ENCODE assay signal across 29 cellular contexts in the genomic region with DNA sequence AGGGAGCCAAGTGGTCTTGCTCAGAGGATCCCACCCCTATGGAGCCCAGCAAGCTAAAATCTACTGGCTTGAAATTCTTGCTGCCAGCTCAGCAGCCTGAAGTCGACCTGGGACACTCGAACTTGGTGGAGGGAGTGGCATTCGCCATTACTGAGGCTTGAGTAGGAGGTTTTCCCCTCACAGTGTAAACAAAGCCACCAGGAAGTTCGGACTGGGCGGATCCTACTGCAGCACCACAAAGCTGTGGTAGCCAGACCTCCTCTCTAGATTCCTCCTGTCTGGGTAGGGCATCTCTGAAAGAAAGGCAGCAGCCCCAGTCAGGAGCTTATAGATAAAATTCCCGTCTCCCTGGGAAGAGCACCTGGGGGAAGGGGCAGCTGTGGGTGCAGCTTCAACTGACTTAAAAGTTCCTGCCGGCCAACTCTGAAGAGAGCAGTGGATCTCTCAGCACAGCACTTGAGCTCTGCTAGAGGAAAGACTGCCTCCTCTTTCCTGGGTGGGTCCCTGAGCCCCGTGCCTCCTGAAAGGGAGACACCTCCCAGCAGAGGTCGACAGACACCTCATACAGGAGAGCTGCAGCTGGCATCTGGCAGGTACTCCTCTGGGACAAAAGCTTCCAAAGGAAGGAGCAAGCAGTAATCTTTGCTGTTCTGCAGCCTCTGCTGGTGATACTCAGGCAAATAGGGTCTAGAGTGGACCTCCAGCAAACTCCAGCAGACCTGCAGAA.
DNase-seq lines count a peak whose midpoint lies in the region; ATAC-seq and TF ChIP-seq lines count a peak whose summit lies in the region.
"Had no signal": no experiment of that assay in that cellular context is flagged by ENCODE, and none has a peak within 500 bp of the region (broad histone marks: within the 10 kb centered on the region; RNA-seq: fewer than 3 reads in every experiment).

No MANE protein-coding gene starts in this region.

- no peak overlapping the region for H3K23ac ChIP-seq in neuronal stem cell (ENCODE audit: low read depth, low read length, poor library complexity)

- TF ChIP-seq CTCF in colonic mucosa (IDR thresholded peaks at IDR 0.05), result no peak

- H2BK15ac ChIP-seq in neuronal stem cell (ENCODE audit: low read length), result no peak overlapping the region

- DNase-seq in H4 (ENCODE audit: low spot score), result peak; percentile 39
- peak; percentile 1 for DNase-seq in NCI-H69 (lab: John Stamatoyannopoulos, UW)
- peak; percentile 46 for DNase-seq in colonic mucosa
- DNase-seq in neuronal stem cell (ENCODE audit: low spot score), result no peak
- DNase-seq in activated naive CD4-positive, alpha-beta T cell treated with Interleukin-2 at 50 U/mL for 16 hours, result no peak
- no peak for DNase-seq in stimulated activated CD4-positive, alpha-beta T cell treated with anti-CD3 and anti-CD28 coated beads, Interleukin-12 subunit alpha, Interleukin-12 subunit beta, amount 100 ng/mL, for 4 hours
- DNase-seq: activated CD4-positive, alpha-beta T cell treated with anti-CD3 and anti-CD28 coated beads for 4 hours; activated naive CD4-positive, alpha-beta T cell treated with anti-CD3 and anti-CD28 coated beads for 36 hours; activated T-cell treated with anti-CD3 and anti-CD28 coated beads, Interleukin-2, amount 50 U/mL, for 48 hours; CD4-positive, CD25-positive, alpha-beta regulatory T cell; effector memory CD4-positive, alpha-beta T cell; foreskin melanocyte; H7; immature natural killer cell; NCI-H1092 treated with DMSO at 0.1 percent for 48 hours; NCI-H2029 treated with DMSO at 0.1 percent for 48 hours; NCI-H345; NCI-H82; right cardiac atrium; SIG-M5; stimulated activated CD4-positive, alpha-beta T cell treated with anti-CD3 and anti-CD28 coated beads, Interleukin-4, amount 100 ng/mL, for 4 hours; stimulated activated naive CD4-positive, alpha-beta T cell; T-helper 1 cell; testis had no signal

- H3K9me3 ChIP-seq in colonic mucosa (no peaks in the 10 kb centered on the region), neuronal stem cell (replicated peaks in 1 of 2; ENCODE audit: control insufficient read depth in 2 of 2, insufficient read depth in 1 of 2, low read depth in 1 of 2, low read length in 2 of 2) (no peaks in the 10 kb centered on the region)
- H3K9me3 ChIP-seq: esophagus muscularis mucosa, testis had no signal

- H3K4me1 ChIP-seq in colonic mucosa, result no peaks in the 10 kb centered on the region
- H3K4me1 ChIP-seq in neuronal stem cell (ENCODE audit: control insufficient read depth in 2 of 2, insufficient read depth in 1 of 2, low read depth in 1 of 2, low read length in 2 of 2), result no peaks in the 10 kb centered on the region
- H3K4me1 ChIP-seq: testis had no signal

- H3K79me1 ChIP-seq in neuronal stem cell (ENCODE audit: low read depth, low read length), result no peaks in the 10 kb centered on the region

- ATAC-seq in GM21360 (IDR thresholded peaks at IDR 0.05; ENCODE audit: unreplicated experiment), result no peak
- ATAC-seq: left lobe of liver, Panc1, right cardiac atrium had no signal

- H3K36me3 ChIP-seq in colonic mucosa, result no peaks in the 10 kb centered on the region
- H3K36me3 ChIP-seq in neuronal stem cell (replicated peaks in 1 of 2; ENCODE audit: control insufficient read depth in 2 of 2, insufficient read depth in 2 of 2, low read length in 2 of 2), result no peaks in the 10 kb centered on the region
- H3K36me3 ChIP-seq: esophagus muscularis mucosa had no signal

- no peak overlapping the region for H2AK5ac ChIP-seq in neuronal stem cell (ENCODE audit: low read depth, low read length)

- H3K9ac ChIP-seq in colonic mucosa (ENCODE audit: low read depth in 2 of 2, low read length in 2 of 2) (no peak overlapping the region), neuronal stem cell (ENCODE audit: low read depth, low read length, poor library complexity) (no peak overlapping the region)

- H2BK5ac ChIP-seq in neuronal stem cell (ENCODE audit: low read length), result no peak overlapping the region

- no peak overlapping the region for H3K18ac ChIP-seq in neuronal stem cell (ENCODE audit: low read length)

- no peak overlapping the region for H2BK120ac ChIP-seq in neuronal stem cell (ENCODE audit: low read depth, low read length)

- no peak overlapping the region for H4K91ac ChIP-seq in neuronal stem cell (ENCODE audit: low read depth, low read length, poor library complexity)

- H3K27ac ChIP-seq in colonic mucosa, result no peak overlapping the region
- no peak overlapping the region for H3K27ac ChIP-seq in neuronal stem cell (replicated peaks; ENCODE audit: low read length)
- H3K27ac ChIP-seq: esophagus muscularis mucosa, HL-60, testis had no signal

- no CpG with 5 or more reads among the region's 9 CpGs for WGBS in neuronal stem cell (ENCODE audit: extremely low coverage in 2 of 2, insufficient read length in 2 of 2, insufficient replicate concordance in 1 of 2), 2 donors

- no peak overlapping the region for H4K8ac ChIP-seq in neuronal stem cell (ENCODE audit: low read depth, low read length)

- H3K4me3 ChIP-seq in colonic mucosa (no peak overlapping the region), neuronal stem cell (ENCODE audit: low read length in 2 of 2) (no peak overlapping the region)
- H3K4me3 ChIP-seq: esophagus muscularis mucosa, testis had no signal

- no peak overlapping the region for H3K4ac ChIP-seq in neuronal stem cell (ENCODE audit: low read length)

- intact Hi-C loops in colonic mucosa (cut with DNase I), result no loop called here

- no peak overlapping the region for H3K4me2 ChIP-seq in neuronal stem cell (ENCODE audit: insufficient read depth, low read length, poor library complexity, severe bottlenecking)

- no peaks in the 10 kb centered on the region for H3K27me3 ChIP-seq in colonic mucosa
- no peaks in the 10 kb centered on the region for H3K27me3 ChIP-seq in neuronal stem cell (ENCODE audit: control insufficient read depth in 3 of 3, insufficient read depth in 3 of 3, low read depth in 1 of 3, low read length in 3 of 3)
- H3K27me3 ChIP-seq: esophagus muscularis mucosa, testis had no signal

- H2BK12ac ChIP-seq in neuronal stem cell (ENCODE audit: low read length), result no peak overlapping the region

- H2AFZ ChIP-seq in neuronal stem cell (ENCODE audit: low read length), result peak overlapping the region; percentile 71

- no peak overlapping the region for H3K14ac ChIP-seq in neuronal stem cell (ENCODE audit: low read length)

Comparison
In these comparisons a context has a peak if more than half of its experiments do, and no peak if none do; other contexts are left out.
1. DNase-seq: peak in H4 (single experiment), NCI-H69 (single experiment) and colonic mucosa (single experiment); none in neuronal stem cell (single experiment), activated naive CD4-positive, alpha-beta T cell treated with Interleukin-2 at 50 U/mL for 16 hours (single experiment) and stimulated activated CD4-positive, alpha-beta T cell treated with anti-CD3 and anti-CD28 coated beads, Interleukin-12 subunit alpha, Interleukin-12 subunit beta, amount 100 ng/mL, for 4 hours (single experiment).